In genomic region chr11:135027461-135027860, GRCh38 we compare ENCODE assay signal across 10 cellular contexts.
DNase-seq lines count a peak whose midpoint lies in the region; ATAC-seq and TF ChIP-seq lines count a peak whose summit lies in the region.
"Had no signal": no experiment of that assay in that cellular context is flagged by ENCODE, and none has a peak within 500 bp of the region (broad histone marks: within the 10 kb centered on the region; RNA-seq: fewer than 3 reads in every experiment).

No MANE protein-coding gene starts in this region.

- H3K27me3 ChIP-seq in upper lobe of right lung, result no peaks in the 10 kb centered on the region
- no peaks in the 10 kb centered on the region for H3K27me3 ChIP-seq in effector memory CD4-positive, alpha-beta T cell (replicated peaks; ENCODE audit: control insufficient read depth, insufficient read depth, low read length, poor library complexity, severe bottlenecking)

- no peak overlapping the region for H3K4me3 ChIP-seq in upper lobe of right lung
- H3K4me3 ChIP-seq in effector memory CD4-positive, alpha-beta T cell (ENCODE audit: insufficient read depth, low read depth, low read length, poor library complexity, severe bottlenecking), result no peak overlapping the region

- no peaks in the 10 kb centered on the region for H3K36me3 ChIP-seq in upper lobe of right lung
- H3K36me3 ChIP-seq in effector memory CD4-positive, alpha-beta T cell (ENCODE audit: control insufficient read depth, insufficient read depth, low read length), result no peaks in the 10 kb centered on the region

- peak; percentile 25 for DNase-seq in stimulated activated CD4-positive, alpha-beta T cell treated with anti-CD3 and anti-CD28 coated beads, Interleukin-15, amount 100 ng/mL, for 24 hours
- DNase-seq in stimulated activated CD4-positive, alpha-beta T cell treated with anti-CD3 and anti-CD28 coated beads, Interleukin-4, amount 100 ng/mL, for 4 hours, result no peak
- DNase-seq in SW480 (ENCODE audit: low spot score) (peak; percentile 31), glomerular visceral epithelial cell (ENCODE audit: extremely low spot score) (peak; percentile 1), upper lobe of right lung (no peak), nucleus accumbens (lab: John Stamatoyannopoulos, UW) (no peak), hippocampal formation (lab: John Stamatoyannopoulos, UW) (no peak)
- no peak for DNase-seq in effector memory CD4-positive, alpha-beta T cell
- DNase-seq: NCI-H2081 had no signal

- intact Hi-C loops in upper lobe of right lung (cut with DNase I), result no loop called here

- no peak for TF ChIP-seq CTCF in upper lobe of right lung (IDR thresholded peaks at IDR 0.05)

- ATAC-seq in upper lobe of right lung, result peak; percentile 41
- ATAC-seq: naive thymus-derived CD8-positive, alpha-beta T cell had no signal

- H3K4me1 ChIP-seq in upper lobe of right lung, result no peaks in the 10 kb centered on the region
- no peaks in the 10 kb centered on the region for H3K4me1 ChIP-seq in effector memory CD4-positive, alpha-beta T cell (ENCODE audit: control insufficient read depth, insufficient read depth, low read length, poor library complexity, severe bottlenecking)

- no peaks in the 10 kb centered on the region for H3K9me3 ChIP-seq in upper lobe of right lung
- H3K9me3 ChIP-seq in effector memory CD4-positive, alpha-beta T cell (ENCODE audit: control insufficient read depth, low read length), result no peaks in the 10 kb centered on the region

- no peak overlapping the region for H3K27ac ChIP-seq in upper lobe of right lung
- H3K27ac ChIP-seq in effector memory CD4-positive, alpha-beta T cell (ENCODE audit: insufficient read depth, low read length, poor library complexity, severe bottlenecking), result no peak overlapping the region

Comparison
In these comparisons a context has a peak if more than half of its experiments do, and no peak if none do; other contexts are left out.
1. DNase-seq: peak in stimulated activated CD4-positive, alpha-beta T cell treated with anti-CD3 and anti-CD28 coated beads, Interleukin-15, amount 100 ng/mL, for 24 hours (single experiment), SW480 (single experiment) and glomerular visceral epithelial cell (single experiment); none in stimulated activated CD4-positive, alpha-beta T cell treated with anti-CD3 and anti-CD28 coated beads, Interleukin-4, amount 100 ng/mL, for 4 hours (0 of 2), upper lobe of right lung (single experiment), effector memory CD4-positive, alpha-beta T cell (0 of 3), nucleus accumbens (0 of 56) and hippocampal formation (0 of 2).